In genomic region chr21:46285761-46286667, GRCh38 we compare ENCODE assay signal across 8 cellular contexts. TPM values are rescaled to one million over a fixed set of nuclear protein-coding genes. Genes with fewer than 3 reads are reported as not detected.
DNase-seq lines count a peak whose midpoint lies in the region; ATAC-seq and TF ChIP-seq lines count a peak whose summit lies in the region.

Gene YBEY, plus strand, starts transcription at chr21:46286342. Its CDS starts 572 bp downstream, at chr21:46286914.

- H3K36me3 ChIP-seq in thoracic aorta = peaks cover 4% of the 10 kb centered on the region

- TF ChIP-seq CTCF in glutamatergic neuron (IDR thresholded peaks at IDR 0.05; ENCODE audit: partially characterized antibody, unreplicated experiment) (no peak), osteocyte (IDR thresholded peaks at IDR 0.05) (peak; percentile 57), thoracic aorta (IDR thresholded peaks at IDR 0.05) (peak; percentile 44)

- H3K27ac ChIP-seq in thoracic aorta = peak within 1 kb of the TSS; percentile 89 to 93

- ATAC-seq in HG02588 (IDR thresholded peaks at IDR 0.05; ENCODE audit: unreplicated experiment) (peak; percentile 86), thoracic aorta (ENCODE audit: insufficient number of reproducible peaks, low FRiP score, low read depth) (peak; percentile 61)

- no peaks in the 10 kb centered on the region for H3K9me3 Mint-ChIP-seq in activated naive CD8-positive, alpha-beta T cell (ENCODE audit: low read depth)
- H3K9me3 Mint-ChIP-seq in glutamatergic neuron (ENCODE audit: unreplicated experiment) = peaks cover 11% of the 10 kb centered on the region
- no peaks in the 10 kb centered on the region for H3K9me3 Mint-ChIP-seq in osteocyte (ENCODE audit: unreplicated experiment)

- peaks cover 4% of the 10 kb centered on the region for H3K36me3 Mint-ChIP-seq in activated naive CD8-positive, alpha-beta T cell
- H3K36me3 Mint-ChIP-seq in glutamatergic neuron (ENCODE audit: unreplicated experiment) (peaks cover 4% of the 10 kb centered on the region), osteocyte (ENCODE audit: unreplicated experiment) (peaks cover 9% of the 10 kb centered on the region)

- H3K27me3 Mint-ChIP-seq in activated naive CD8-positive, alpha-beta T cell = no peaks in the 10 kb centered on the region
- H3K27me3 Mint-ChIP-seq in glutamatergic neuron (ENCODE audit: unreplicated experiment) (peaks cover 4% of the 10 kb centered on the region), osteocyte (ENCODE audit: unreplicated experiment) (no peaks in the 10 kb centered on the region)

- H3K4me1 ChIP-seq in thoracic aorta (ENCODE audit: control insufficient read depth in 1 of 2, low read depth in 2 of 2) = peaks cover 46% of the 10 kb centered on the region in 2 donors

- DNase-seq in NCI-H1092 (lab: John Stamatoyannopoulos, UW) (peak; percentile 95), SKM-1 (lab: John Stamatoyannopoulos, UW; ENCODE audit: unreplicated experiment) (peak; percentile 56), glutamatergic neuron (peak; percentile 92), osteocyte (ENCODE audit: extremely low spot score, unreplicated experiment) (peak; percentile 97), thoracic aorta (ENCODE audit: low spot score) (peak; percentile 48)

- H3K27ac Mint-ChIP-seq in activated naive CD8-positive, alpha-beta T cell = peak within 1 kb of the TSS; percentile 99
- H3K27ac Mint-ChIP-seq in glutamatergic neuron (ENCODE audit: unreplicated experiment) (peak within 1 kb of the TSS; percentile 91), osteocyte (ENCODE audit: unreplicated experiment) (peak within 1 kb of the TSS; percentile 98)

- TF ChIP-seq POLR2A in GM10847 (IDR thresholded peaks at IDR 0.05; ENCODE audit: extremely low read depth, insufficient read length) = peak; percentile 49

- no peaks in the 10 kb centered on the region for H3K9me3 ChIP-seq in thoracic aorta

- H3K4me3 ChIP-seq in thoracic aorta = peak within 1 kb of the TSS; percentile 93

- peaks cover 45% of the 10 kb centered on the region for H3K4me1 Mint-ChIP-seq in activated naive CD8-positive, alpha-beta T cell (ENCODE audit: low read depth)
- H3K4me1 Mint-ChIP-seq in glutamatergic neuron (ENCODE audit: low read depth, unreplicated experiment) (peaks cover 7% of the 10 kb centered on the region), osteocyte (ENCODE audit: unreplicated experiment) (peaks cover 43% of the 10 kb centered on the region)

- no peaks in the 10 kb centered on the region for H3K27me3 ChIP-seq in thoracic aorta (replicated peaks; ENCODE audit: insufficient read depth)

- H3K4me3 Mint-ChIP-seq in activated naive CD8-positive, alpha-beta T cell = peak within 1 kb of the TSS; percentile 99
- H3K4me3 Mint-ChIP-seq in glutamatergic neuron (ENCODE audit: unreplicated experiment) = peak within 1 kb of the TSS; percentile 98
- H3K4me3 Mint-ChIP-seq in osteocyte (ENCODE audit: unreplicated experiment) = peak within 1 kb of the TSS; percentile 95

RNA-seq across cellular contexts. Expression of gene YBEY, which starts in this region (rescaled TPM):
- total RNA-seq in glutamatergic neuron (ENCODE audit: unreplicated experiment) = 19.6 TPM
- total RNA-seq in osteocyte = 17.9 and 18.2 TPM in 2 replicates
- total RNA-seq in thoracic aorta = 10 to 100 TPM in 1 of 2 donors, 1 to 10 TPM in 1; 5.1 to 11.9 TPM

Comparison
In these comparisons a context has a peak if more than half of its experiments do, and no peak if none do; other contexts are left out.
1. Peak in every context shown above with its lines: DNase-seq, ATAC-seq, H3K4me3 ChIP-seq and H3K27ac ChIP-seq.